ENCODE assay signal across 8 cellular contexts in genomic region chr2:61177727-61178549, GRCh38. TPM values are rescaled to one million over a fixed set of nuclear protein-coding genes. Genes with fewer than 3 reads are reported as not detected.
DNase-seq lines count a peak whose midpoint lies in the region; ATAC-seq, FAIRE-seq and TF ChIP-seq lines count a peak whose summit lies in the region.

No MANE protein-coding gene starts in this region.

- no peaks in the 10 kb centered on the region for H3K9me3 ChIP-seq in body of pancreas
- H3K9me3 ChIP-seq in keratinocyte (ENCODE audit: control insufficient read depth, low read depth, low read length) = no peaks in the 10 kb centered on the region

- H3K9ac ChIP-seq in keratinocyte (ENCODE audit: control insufficient read depth, extremely low read depth, insufficient read depth, low read length) = peak overlapping the region; percentile 88

- H3K36me3 ChIP-seq in body of pancreas (replicated peaks in 1 of 2; ENCODE audit: insufficient read depth in 1 of 2, low read depth in 2 of 2) = no peaks in the 10 kb centered on the region
- H3K36me3 ChIP-seq in keratinocyte (ENCODE audit: control insufficient read depth in 2 of 2, extremely low read depth in 1 of 2, insufficient read depth in 2 of 2, low read length in 2 of 2) = peaks cover 7 to 23% of the 10 kb centered on the region in 2 experiments

- no peaks in the 10 kb centered on the region for H3K27me3 Mint-ChIP-seq in T-cell

- peaks cover 26% of the 10 kb centered on the region for H3K36me3 Mint-ChIP-seq in T-cell

- peaks cover 53% of the 10 kb centered on the region for H3K4me1 ChIP-seq in body of pancreas
- H3K4me1 ChIP-seq in keratinocyte (ENCODE audit: control insufficient read depth, extremely low read depth, insufficient read depth, low read length) = peaks cover 37% of the 10 kb centered on the region

- no peaks in the 10 kb centered on the region for H3K9me1 ChIP-seq in keratinocyte (ENCODE audit: control insufficient read depth, extremely low read depth, insufficient read depth, low read length)

- peak overlapping the region; percentile 21 to 71 for H3K4me3 ChIP-seq in body of pancreas
- H3K4me3 ChIP-seq in keratinocyte (ENCODE audit: control insufficient read depth in 2 of 3, extremely low read depth in 1 of 3, insufficient read depth in 2 of 3, low read depth in 1 of 3, low read length in 3 of 3) = peak overlapping the region; percentile 47 to 78 (median 69)

- CTCF ChIA-PET in T-cell (lab: Charles Lee) = interaction anchor here (0.5 to 1.3 kb wide), 9 partner anchors 18 to 704 kb away, joined by 3 to 6 read pairs (median 4); no protein-coding TSS in a partner anchor

- peak overlapping the region; percentile 78 for H2AFZ ChIP-seq in keratinocyte (ENCODE audit: control insufficient read depth, low read length)

- no peaks in the 10 kb centered on the region for H4K20me1 ChIP-seq in keratinocyte (ENCODE audit: control insufficient read depth, extremely low read depth, insufficient read depth, low read length)

- peak overlapping the region; percentile 88 for H3K4me2 ChIP-seq in keratinocyte (ENCODE audit: control insufficient read depth, extremely low read depth, insufficient read depth, low read depth, low read length)

- WGBS in body of pancreas, 2 donors = 10 to 11% methylated on average over 32 to 45 of the region's 45 CpGs

- intact Hi-C loops in body of pancreas (cut with DNase I) = no loop called here

- DNase-seq in NCI-H748 (lab: John Stamatoyannopoulos, UW; ENCODE audit: unreplicated experiment) (peak; percentile 29), NCI-H748 treated with DMSO at 0.1 percent for 48 hours (lab: John Stamatoyannopoulos, UW) (no peak), T-cell (peak in 31 of 34 experiments; percentile 6 to 57 (median 27)), body of pancreas (peak; percentile 25 to 37 (median 36)), keratinocyte (ENCODE audit: low read depth, low spot score) (no peak), GF-D8 (lab: John Stamatoyannopoulos, UW) (no peak)
- DNase-seq in stimulated activated CD4-positive, alpha-beta T cell treated with anti-CD3 and anti-CD28 coated beads, Interleukin-1b, Interleukin-23, amount 100 ng/mL, for 48 hours = peak; percentile 32

- H3K27ac ChIP-seq in body of pancreas = peak overlapping the region; percentile 92 to 98 (median 96)
- peak overlapping the region; percentile 85 for H3K27ac ChIP-seq in keratinocyte (ENCODE audit: control insufficient read depth, insufficient read depth, low read length)

- peaks cover 55 to 63% (median 57%) of the 10 kb centered on the region in 3 donors for H3K4me1 Mint-ChIP-seq in T-cell

- POLR2A ChIA-PET in T-cell (lab: Charles Lee) = interaction anchor here in 1 of 2 donors (0.6 to 1.4 kb wide), 8 partner anchors 10 to 361 kb away, joined by 3 to 9 read pairs (median 4); partner anchors contain the start of genes REL and XPO1

- no peak for FAIRE-seq in keratinocyte (lab: Jason Lieb, UNC)

- ATAC-seq in HG03066 (IDR thresholded peaks at IDR 0.05; ENCODE audit: low read depth, unreplicated experiment) = peak; percentile 29
- ATAC-seq in T-cell (replicated peaks in 1 of 4) = peak; percentile 23 to 41 (median 35)
- peak; percentile 11 for ATAC-seq in body of pancreas

- peak overlapping the region; percentile 96 for H3K27ac Mint-ChIP-seq in T-cell

- H3K9me3 Mint-ChIP-seq in T-cell = no peaks in the 10 kb centered on the region

- peaks cover 8% of the 10 kb centered on the region for H3K79me2 ChIP-seq in keratinocyte (ENCODE audit: control insufficient read depth, insufficient read depth, low read length)

- TF ChIP-seq CTCF in body of pancreas (IDR thresholded peaks at IDR 0.05) = no peak
- TF ChIP-seq CTCF in keratinocyte (optimal IDR thresholded peaks at IDR 0.05 in 1 of 3, IDR thresholded peaks at IDR 0.05 in 1 of 3, conservative IDR thresholded peaks at IDR 0.05 in 1 of 3; ENCODE audit: extremely low read depth in 1 of 3, insufficient read depth in 2 of 3, low read length in 3 of 3) = no peak

- no peak for TF ChIP-seq POLR2A in body of pancreas (IDR thresholded peaks at IDR 0.05)

- H3K27me3 ChIP-seq in body of pancreas (no peaks in the 10 kb centered on the region), keratinocyte (ENCODE audit: control insufficient read depth, extremely low read depth, insufficient read depth, low read length) (no peaks in the 10 kb centered on the region)

- dilution Hi-C loops in keratinocyte (cut with MboI; ENCODE audit: extremely low pct_ligation_motif_present, low sequenced_read_pairs) = no loop called here

- peak overlapping the region; percentile 84 to 90 (median 86) for H3K4me3 Mint-ChIP-seq in T-cell

RNA-seq across cellular contexts. Expression of gene C2orf74, which starts 15.9 kb away (rescaled TPM):
- total RNA-seq in T-cell = 10 to 100 TPM in 3 of 5 donors, 1 to 10 TPM in 2; 5.2 to 18.8 (median 12.0) TPM
- total RNA-seq in body of pancreas = 10 to 100 TPM in 1 of 2 donors, 1 to 10 TPM in 1; 3.9 to 25.7 TPM
- polyA plus RNA-seq in keratinocyte = 14.1 to 24.3 TPM (median 20.9 TPM) in 3 replicates
- polyA plus RNA-seq in keratinocyte (2011; ENCODE audit: low read depth) = 13.1 TPM
- polyA plus RNA-seq in keratinocyte (2011; cell fraction: cytosol; rRNA removed) = 22.9 and 25.1 TPM in 2 replicates
- 8.1 and 14.2 TPM in 2 replicates for polyA plus RNA-seq in keratinocyte (2011; cell fraction: nucleus; rRNA removed)
- polyA plus RNA-seq in keratinocyte (2012; ENCODE audit: low replicate concordance) = 12.3 and 23.5 TPM in 2 replicates
- polyA minus RNA-seq in keratinocyte = 2.3 to 7.5 TPM (median 2.7 TPM) in 3 replicates
- polyA minus RNA-seq in keratinocyte (2011; cell fraction: cytosol; rRNA and poly(A)+ RNA removed) = 10.0 TPM
- polyA minus RNA-seq in keratinocyte (2011; cell fraction: nucleus; rRNA and poly(A)+ RNA removed) = 0.74 and 1.6 TPM in 2 replicates

Comparison
In these comparisons a context has a peak if more than half of its experiments do, and no peak if none do; other contexts are left out.
1. DNase-seq: peak in NCI-H748 (single experiment), T-cell (31 of 34), body of pancreas (4 of 4) and stimulated activated CD4-positive, alpha-beta T cell treated with anti-CD3 and anti-CD28 coated beads, Interleukin-1b, Interleukin-23, amount 100 ng/mL, for 48 hours (single experiment); none in NCI-H748 treated with DMSO at 0.1 percent for 48 hours (single experiment), keratinocyte (single experiment) and GF-D8 (single experiment).
2. Peak in every context shown above with its lines, with median percentiles within 50 percentile points of each other: ATAC-seq.